11 cellular contexts compared by ENCODE assay signal in genomic region chr10:24957624-24958435, GRCh38. TPM values are rescaled to one million over a fixed set of nuclear protein-coding genes. Genes with fewer than 3 reads are reported as not detected.
DNase-seq lines count a peak whose midpoint lies in the region; ATAC-seq and TF ChIP-seq lines count a peak whose summit lies in the region.
"Had no signal": no experiment of that assay in that cellular context is flagged by ENCODE, and none has a peak within 500 bp of the region (broad histone marks: within the 10 kb centered on the region; RNA-seq: fewer than 3 reads in every experiment).

No MANE protein-coding gene starts in this region.

- intact Hi-C loops in HCT116 (cut with micrococcal nuclease) (no loop called here), MCF 10A (cut with micrococcal nuclease) (no loop called here)

- H2AFZ ChIP-seq in HCT116 (ENCODE audit: low read depth, low read length, poor library complexity, severe bottlenecking): peak overlapping the region; percentile 49
- no peak overlapping the region for H2AFZ ChIP-seq in hepatocyte
- H2AFZ ChIP-seq in smooth muscle cell (ENCODE audit: low read depth): peak overlapping the region; percentile 55

- TF ChIP-seq CTCF in HCT116 (IDR thresholded peaks at IDR 0.05 in 2 of 3, conservative IDR thresholded peaks at IDR 0.05 in 1 of 3; ENCODE audit: borderline replicate concordance in 1 of 3, insufficient read depth in 1 of 3, low read depth in 2 of 3, low read length in 2 of 3) (no peak), MCF 10A (IDR thresholded peaks at IDR 0.05; ENCODE audit: unreplicated experiment) (no peak), hepatocyte (IDR thresholded peaks at IDR 0.05; ENCODE audit: poor library complexity) (no peak), smooth muscle cell (IDR thresholded peaks at IDR 0.05; ENCODE audit: borderline replicate concordance, insufficient read depth, poor library complexity, severe bottlenecking) (no peak)

- BruUV-seq in HCT116 (replicated peaks; lab: Mats Ljungman, UMichigan) (no TSS peak), MCF 10A (replicated peaks; lab: Mats Ljungman, UMichigan) (no TSS peak)

- H4K20me1 ChIP-seq in HCT116 (ENCODE audit: insufficient read depth) (no peaks in the 10 kb centered on the region), hepatocyte (ENCODE audit: insufficient read depth, poor library complexity, severe bottlenecking) (no peaks in the 10 kb centered on the region), smooth muscle cell (ENCODE audit: low read depth) (no peaks in the 10 kb centered on the region)

- peak overlapping the region; percentile 2; the same call in 1 of the 2 replicates for H3K27ac ChIP-seq in HCT116 (ENCODE audit: low read depth, low read length)
- H3K27ac ChIP-seq in hepatocyte: peak overlapping the region; percentile 70
- peak overlapping the region; percentile 96 for H3K27ac ChIP-seq in smooth muscle cell (ENCODE audit: low read depth)

- POLR2A ChIA-PET in HCT116 (lab: Charles Lee) (no interaction called here), MCF 10A (lab: Yijun Ruan, JAX) (no interaction called here)

- H3K4me1 ChIP-seq in HCT116 (ENCODE audit: control insufficient read depth in 1 of 2, insufficient read depth in 2 of 2, low read length in 2 of 2) (peaks cover 17 to 35% of the 10 kb centered on the region in 2 experiments), hepatocyte (ENCODE audit: insufficient read depth) (peaks cover 29% of the 10 kb centered on the region), smooth muscle cell (ENCODE audit: low read depth) (peaks cover 21% of the 10 kb centered on the region)

- peak overlapping the region; percentile 83 for H3K27ac Mint-ChIP-seq in MCF 10A (ENCODE audit: low read depth, unreplicated experiment)

- WGBS in hepatocyte (ENCODE audit: low lambda C conversion rate, missing lambda C conversion rate): 79% methylated on average over 8 of the region's 8 CpGs
- 47% methylated on average over 8 of the region's 8 CpGs for WGBS in smooth muscle cell (ENCODE audit: low lambda C conversion rate)

- H3K36me3 ChIP-seq in HCT116 (ENCODE audit: control insufficient read depth in 1 of 2, insufficient read depth in 2 of 2, low read length in 2 of 2) (no peaks in the 10 kb centered on the region), hepatocyte (replicated peaks; ENCODE audit: insufficient read depth, low read depth) (no peaks in the 10 kb centered on the region), smooth muscle cell (ENCODE audit: low read depth) (no peaks in the 10 kb centered on the region)

- H3K79me2 ChIP-seq in HCT116 (ENCODE audit: insufficient read depth, low read length) (no peaks in the 10 kb centered on the region), hepatocyte (no peaks in the 10 kb centered on the region), smooth muscle cell (ENCODE audit: low read depth) (no peaks in the 10 kb centered on the region)
- H3K79me2 ChIP-seq: parathyroid adenoma had no signal

- no peaks in the 10 kb centered on the region for H3K36me3 Mint-ChIP-seq in MCF 10A (ENCODE audit: insufficient read depth, unreplicated experiment)

- no peaks in the 10 kb centered on the region for H3K27me3 Mint-ChIP-seq in MCF 10A (ENCODE audit: insufficient read depth, unreplicated experiment)

- peak; percentile 9; the same call in 1 of the 2 replicates for TF ChIP-seq RAD21 in HCT116 (IDR thresholded peaks at IDR 0.05; ENCODE audit: low read depth)

- H3K4me3 ChIP-seq in HCT116 (replicated peaks in 1 of 2; ENCODE audit: low read depth in 1 of 2, low read length in 2 of 2) (peak overlapping the region in 1 of 2 experiments; percentile 2; a peak in 1 of 4 replicates), hepatocyte (no peak overlapping the region), smooth muscle cell (peak overlapping the region; percentile 8)

- no peaks in the 10 kb centered on the region for H3K9me3 ChIP-seq in HCT116 (ENCODE audit: control insufficient read depth in 1 of 2, insufficient read depth in 1 of 2, low read depth in 1 of 2, low read length in 2 of 2)
- no peaks in the 10 kb centered on the region for H3K9me3 ChIP-seq in hepatocyte (ENCODE audit: low read depth)
- no peaks in the 10 kb centered on the region for H3K9me3 ChIP-seq in smooth muscle cell (replicated peaks; ENCODE audit: low read depth)

- no peak for TF ChIP-seq POLR2A in HCT116 (IDR thresholded peaks at IDR 0.05; ENCODE audit: borderline replicate concordance, extremely low read depth, insufficient read depth, insufficient read length)

- no peaks in the 10 kb centered on the region for H3K27me3 ChIP-seq in HCT116 (ENCODE audit: insufficient read depth, low read length)
- H3K27me3 ChIP-seq in hepatocyte: no peaks in the 10 kb centered on the region
- no peaks in the 10 kb centered on the region for H3K27me3 ChIP-seq in smooth muscle cell (ENCODE audit: low read depth)

- H3K4me3 Mint-ChIP-seq in MCF 10A (ENCODE audit: unreplicated experiment): no peak overlapping the region

- DNase-seq in HCT116 (ENCODE audit: low read depth, low spot score) (peak; percentile 31), MCF 10A (ENCODE audit: unreplicated experiment) (peak; percentile 86), hepatocyte (ENCODE audit: low spot score) (no peak), smooth muscle cell (lab: John Stamatoyannopoulos, UW; ENCODE audit: unreplicated experiment) (no peak), OCI-M2 (lab: John Stamatoyannopoulos, UW; ENCODE audit: unreplicated experiment) (no peak), activated T-cell treated with anti-CD3 and anti-CD28 coated beads for 4 hours (no peak)
- no peak for DNase-seq in stimulated activated CD4-positive, alpha-beta T cell treated with anti-CD3 and anti-CD28 coated beads, Interleukin-15, amount 100 ng/mL, for 24 hours
- no peak for DNase-seq in activated CD4-positive, alpha-beta T cell treated with anti-CD3 and anti-CD28 coated beads, Interleukin-2, amount 50 U/mL, for 1 hour
- DNase-seq: NCI-H1417 had no signal

- H3K4me2 ChIP-seq in HCT116 (ENCODE audit: low read length): peak overlapping the region; percentile 51
- H3K4me2 ChIP-seq in hepatocyte: peak overlapping the region; percentile 17
- H3K4me2 ChIP-seq in smooth muscle cell: peak overlapping the region; percentile 65

- CTCF ChIA-PET in HCT116 (lab: Charles Lee) (no interaction called here), MCF 10A (lab: Yijun Ruan, JAX) (no interaction called here)

- H3K9me2 ChIP-seq in HCT116 (ENCODE audit: insufficient read depth) (no peaks in the 10 kb centered on the region), hepatocyte (replicated peaks; ENCODE audit: insufficient read depth) (no peaks in the 10 kb centered on the region)

- H3K4me1 Mint-ChIP-seq in MCF 10A (ENCODE audit: insufficient read depth, unreplicated experiment): peaks cover 19% of the 10 kb centered on the region

- H3K9me3 Mint-ChIP-seq in MCF 10A (ENCODE audit: unreplicated experiment): no peaks in the 10 kb centered on the region

- RAD21 ChIA-PET in HCT116 (lab: Charles Lee; ENCODE audit: low non-redundant PET in 1 of 2, low total read pairs in 2 of 2, uncharacterized antibody in 2 of 2, unreplicated experiment in 2 of 2): no interaction called here

- H3F3A ChIP-seq in smooth muscle cell (ENCODE audit: low read depth): peaks cover 4% of the 10 kb centered on the region

- H3K9ac ChIP-seq in HCT116 (ENCODE audit: low read length) (no peak overlapping the region), smooth muscle cell (ENCODE audit: low read depth) (peak overlapping the region; percentile 74)
- H3K9ac ChIP-seq: parathyroid adenoma had no signal

- no peak for ATAC-seq in HCT116

TF ChIP-seq in HCT116, 20 proteins besides CTCF, POLR2A, EP300 and RAD21 (continues in another document):
- TF ChIP-seq SIN3A (IDR thresholded peaks at IDR 0.05; ENCODE audit: low read depth) (0 out of 2 replicates have a peak, but pooled peaks have one; percentile 35), FOSL1 (IDR thresholded peaks at IDR 0.05; ENCODE audit: low read depth) (peak; percentile 86), YY1 (IDR thresholded peaks at IDR 0.05; ENCODE audit: extremely low read depth, insufficient replicate concordance, low read depth, low read length) (no peak), CEBPB (IDR thresholded peaks at IDR 0.05; ENCODE audit: low read depth) (peak; percentile 94), JUND (IDR thresholded peaks at IDR 0.05) (peak; percentile 86), SRF (IDR thresholded peaks at IDR 0.05; ENCODE audit: low read depth) (0 out of 2 replicates have a peak, but pooled peaks have one; percentile 29), CBX3 (IDR thresholded peaks at IDR 0.05; ENCODE audit: low read depth) (0 out of 2 replicates have a peak, but pooled peaks have one; percentile 12), POLR2AphosphoS5 (IDR thresholded peaks at IDR 0.05; ENCODE audit: low read depth, low read length) (peak; percentile 26; the same call in 1 of the 2 replicates)

RNA-seq across cellular contexts. Expression of gene PRTFDC1, which starts 5.4 kb away (rescaled TPM):
- total RNA-seq in HCT116 (2021; ENCODE audit: unreplicated experiment) (not detected), MCF 10A (2022) (not detected in 2 replicates), hepatocyte (14.7 and 14.8 TPM in 2 replicates), smooth muscle cell (11.9 and 18.0 TPM in 2 replicates)
- polyA plus RNA-seq in HCT116 (2012): not detected in 2 replicates
- polyA plus RNA-seq in hepatocyte (6.0 and 6.4 TPM in 2 replicates), smooth muscle cell (9.2 and 10.2 TPM in 2 replicates)

RNA-seq across cellular contexts. Expression of gene ENKUR, which starts 58.1 kb away (rescaled TPM):
- 0.32 TPM for total RNA-seq in HCT116 (2021; ENCODE audit: unreplicated experiment)
- 0.06 and 0.08 TPM in 2 replicates for polyA plus RNA-seq in HCT116 (2012)
- 0.33 and 0.47 TPM in 2 replicates for total RNA-seq in MCF 10A (2022)
- total RNA-seq in hepatocyte: 1.4 and 3.1 TPM in 2 replicates
- polyA plus RNA-seq in hepatocyte: 0.12 and 1.6 TPM in 2 replicates
- total RNA-seq in smooth muscle cell: 0.09 and 0.58 TPM in 2 replicates
- polyA plus RNA-seq in smooth muscle cell: 0.39 TPM in 1 of 2 replicates, not detected in the other
- total RNA-seq: T-helper 2 cell treated with Interferon-gamma antibody and Interleukin-4, amounts not matched to agents 100 ng/mL and 5 ng/mL, for 36 hours had no signal

RNA-seq across cellular contexts. Expression of gene THNSL1, which starts 58.6 kb away (rescaled TPM):
- total RNA-seq in HCT116 (2021; ENCODE audit: unreplicated experiment) (7.7 TPM), MCF 10A (2022) (7.6 and 7.9 TPM in 2 replicates), hepatocyte (6.3 and 7.1 TPM in 2 replicates), smooth muscle cell (2.5 and 3.4 TPM in 2 replicates)
- polyA plus RNA-seq in HCT116 (2012): 1.7 and 2.8 TPM in 2 replicates
- polyA plus RNA-seq in hepatocyte (2.5 and 4.9 TPM in 2 replicates), smooth muscle cell (2.0 and 2.6 TPM in 2 replicates)

Comparison
In these comparisons a context has a peak if more than half of its experiments do, and no peak if none do; other contexts are left out.
1. DNase-seq: peak in HCT116 (single experiment) and MCF 10A (single experiment); none in hepatocyte (single experiment), smooth muscle cell (single experiment), OCI-M2 (single experiment), activated T-cell treated with anti-CD3 and anti-CD28 coated beads for 4 hours (single experiment), stimulated activated CD4-positive, alpha-beta T cell treated with anti-CD3 and anti-CD28 coated beads, Interleukin-15, amount 100 ng/mL, for 24 hours (single experiment) and activated CD4-positive, alpha-beta T cell treated with anti-CD3 and anti-CD28 coated beads, Interleukin-2, amount 50 U/mL, for 1 hour (single experiment).
2. H3K27ac ChIP-seq: peak in every context shown above with its lines; median percentile 96 in smooth muscle cell; 70 in hepatocyte; 2 in HCT116.
3. RNA of gene PRTFDC1, which starts 5.4 kb away (total RNA-seq): 14.7 to 14.8 TPM in hepatocyte and 11.9 to 18.0 TPM in smooth muscle cell; not detected in MCF 10A and not detected in HCT116 (single experiment); every median in the first group is over 10 times any median in the second.
4. Peak in every context shown above with its lines, with median percentiles within 50 percentile points of each other: H3K4me2 ChIP-seq.